In the genomic region with DNA sequence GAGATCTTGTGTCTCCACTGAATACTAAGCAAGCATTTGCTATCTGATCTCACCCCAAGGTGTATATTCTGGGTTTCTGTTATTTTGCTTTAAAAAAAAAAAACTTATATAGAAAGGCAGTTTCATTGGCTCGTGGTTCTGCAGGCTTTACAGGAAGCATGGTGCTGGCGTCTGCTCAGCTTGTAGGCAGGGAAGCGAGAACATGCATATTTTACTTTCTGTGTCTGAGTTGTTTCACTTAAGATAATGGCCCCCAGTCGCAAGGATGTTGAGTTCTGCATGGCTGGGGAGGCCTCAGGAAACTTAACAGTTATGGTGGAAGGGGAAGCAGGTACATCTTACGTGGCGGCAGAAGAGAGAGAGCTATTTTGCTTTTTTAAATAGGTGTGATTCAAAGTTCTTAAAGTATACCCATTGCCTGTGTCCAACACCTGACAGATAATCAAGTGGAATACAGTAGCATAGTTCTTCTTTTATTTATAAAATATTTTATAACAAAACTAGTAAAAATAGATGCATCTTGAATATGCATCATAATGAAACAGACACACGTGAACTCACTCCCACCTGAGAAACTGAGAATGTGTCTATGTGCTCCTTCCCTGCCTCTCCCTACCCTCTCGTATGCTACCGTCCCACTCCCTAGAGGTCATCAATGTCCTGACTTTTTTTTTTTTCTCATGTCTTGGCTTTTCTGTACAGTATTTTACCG, we compare ENCODE assay signal across 1 cellular context.
TF ChIP-seq lines count a peak whose summit lies in the region.

No MANE protein-coding gene starts in this region.

TF ChIP-seq in GM23338, 12 proteins besides CTCF, POLR2A, EP300 and RAD21:
- TF ChIP-seq, protein P1, sequence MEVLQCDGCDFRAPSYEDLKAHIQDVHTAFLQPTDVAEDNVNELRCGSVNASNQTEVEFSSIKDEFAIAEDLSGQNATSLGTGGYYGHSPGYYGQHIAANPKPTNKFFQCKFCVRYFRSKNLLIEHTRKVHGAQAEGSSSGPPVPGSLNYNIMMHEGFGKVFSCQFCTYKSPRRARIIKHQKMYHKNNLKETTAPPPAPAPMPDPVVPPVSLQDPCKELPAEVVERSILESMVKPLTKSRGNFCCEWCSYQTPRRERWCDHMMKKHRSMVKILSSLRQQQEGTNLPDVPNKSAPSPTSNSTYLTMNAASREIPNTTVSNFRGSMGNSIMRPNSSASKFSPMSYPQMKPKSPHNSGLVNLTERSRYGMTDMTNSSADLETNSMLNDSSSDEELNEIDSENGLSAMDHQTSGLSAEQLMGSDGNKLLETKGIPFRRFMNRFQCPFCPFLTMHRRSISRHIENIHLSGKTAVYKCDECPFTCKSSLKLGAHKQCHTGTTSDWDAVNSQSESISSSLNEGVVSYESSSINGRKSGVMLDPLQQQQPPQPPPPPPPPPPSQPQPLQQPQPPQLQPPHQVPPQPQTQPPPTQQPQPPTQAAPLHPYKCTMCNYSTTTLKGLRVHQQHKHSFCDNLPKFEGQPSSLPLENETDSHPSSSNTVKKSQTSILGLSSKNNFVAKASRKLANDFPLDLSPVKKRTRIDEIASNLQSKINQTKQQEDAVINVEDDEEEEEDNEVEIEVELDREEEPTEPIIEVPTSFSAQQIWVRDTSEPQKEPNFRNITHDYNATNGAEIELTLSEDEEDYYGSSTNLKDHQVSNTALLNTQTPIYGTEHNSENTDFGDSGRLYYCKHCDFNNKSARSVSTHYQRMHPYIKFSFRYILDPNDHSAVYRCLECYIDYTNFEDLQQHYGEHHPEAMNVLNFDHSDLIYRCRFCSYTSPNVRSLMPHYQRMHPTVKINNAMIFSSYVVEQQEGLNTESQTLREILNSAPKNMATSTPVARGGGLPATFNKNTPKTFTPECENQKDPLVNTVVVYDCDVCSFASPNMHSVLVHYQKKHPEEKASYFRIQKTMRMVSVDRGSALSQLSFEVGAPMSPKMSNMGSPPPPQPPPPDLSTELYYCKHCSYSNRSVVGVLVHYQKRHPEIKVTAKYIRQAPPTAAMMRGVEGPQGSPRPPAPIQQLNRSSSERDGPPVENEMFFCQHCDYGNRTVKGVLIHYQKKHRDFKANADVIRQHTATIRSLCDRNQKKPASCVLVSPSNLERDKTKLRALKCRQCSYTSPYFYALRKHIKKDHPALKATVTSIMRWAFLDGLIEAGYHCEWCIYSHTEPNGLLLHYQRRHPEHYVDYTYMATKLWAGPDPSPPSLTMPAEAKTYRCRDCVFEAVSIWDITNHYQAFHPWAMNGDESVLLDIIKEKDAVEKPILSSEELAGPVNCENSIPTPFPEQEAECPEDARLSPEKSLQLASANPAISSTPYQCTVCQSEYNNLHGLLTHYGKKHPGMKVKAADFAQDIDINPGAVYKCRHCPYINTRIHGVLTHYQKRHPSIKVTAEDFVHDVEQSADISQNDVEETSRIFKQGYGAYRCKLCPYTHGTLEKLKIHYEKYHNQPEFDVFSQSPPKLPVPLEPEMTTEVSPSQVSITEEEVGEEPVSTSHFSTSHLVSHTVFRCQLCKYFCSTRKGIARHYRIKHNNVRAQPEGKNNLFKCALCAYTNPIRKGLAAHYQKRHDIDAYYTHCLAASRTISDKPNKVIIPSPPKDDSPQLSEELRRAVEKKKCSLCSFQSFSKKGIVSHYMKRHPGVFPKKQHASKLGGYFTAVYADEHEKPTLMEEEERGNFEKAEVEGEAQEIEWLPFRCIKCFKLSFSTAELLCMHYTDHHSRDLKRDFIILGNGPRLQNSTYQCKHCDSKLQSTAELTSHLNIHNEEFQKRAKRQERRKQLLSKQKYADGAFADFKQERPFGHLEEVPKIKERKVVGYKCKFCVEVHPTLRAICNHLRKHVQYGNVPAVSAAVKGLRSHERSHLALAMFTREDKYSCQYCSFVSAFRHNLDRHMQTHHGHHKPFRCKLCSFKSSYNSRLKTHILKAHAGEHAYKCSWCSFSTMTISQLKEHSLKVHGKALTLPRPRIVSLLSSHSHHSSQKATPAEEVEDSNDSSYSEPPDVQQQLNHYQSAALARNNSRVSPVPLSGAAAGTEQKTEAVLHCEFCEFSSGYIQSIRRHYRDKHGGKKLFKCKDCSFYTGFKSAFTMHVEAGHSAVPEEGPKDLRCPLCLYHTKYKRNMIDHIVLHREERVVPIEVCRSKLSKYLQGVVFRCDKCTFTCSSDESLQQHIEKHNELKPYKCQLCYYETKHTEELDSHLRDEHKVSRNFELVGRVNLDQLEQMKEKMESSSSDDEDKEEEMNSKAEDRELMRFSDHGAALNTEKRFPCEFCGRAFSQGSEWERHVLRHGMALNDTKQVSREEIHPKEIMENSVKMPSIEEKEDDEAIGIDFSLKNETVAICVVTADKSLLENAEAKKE (CRISPR knock-in tag; IDR thresholded peaks at IDR 0.05), result no peak
- TF ChIP-seq EZH2phosphoT487 (IDR thresholded peaks at IDR 0.05; ENCODE audit: unreplicated experiment) (no peak), EZH2 (IDR thresholded peaks at IDR 0.05; ENCODE audit: low read depth, unreplicated experiment) (no peak), ZNF114 (CRISPR knock-in tag; IDR thresholded peaks at IDR 0.05) (no peak), POLR2AphosphoS5 (IDR thresholded peaks at IDR 0.05; ENCODE audit: low read depth) (no peak), ZNF331 (CRISPR knock-in tag; IDR thresholded peaks at IDR 0.05; ENCODE audit: low read depth) (no peak), JUNB (IDR thresholded peaks at IDR 0.05; ENCODE audit: unreplicated experiment) (no peak), NANOG (IDR thresholded peaks at IDR 0.05; ENCODE audit: borderline replicate concordance) (no peak), STAT1 (IDR thresholded peaks at IDR 0.05; ENCODE audit: unreplicated experiment) (no peak), CREB1 (CRISPR knock-in tag; IDR thresholded peaks at IDR 0.05; ENCODE audit: low read depth) (no peak)
- TF ChIP-seq, protein P2, sequence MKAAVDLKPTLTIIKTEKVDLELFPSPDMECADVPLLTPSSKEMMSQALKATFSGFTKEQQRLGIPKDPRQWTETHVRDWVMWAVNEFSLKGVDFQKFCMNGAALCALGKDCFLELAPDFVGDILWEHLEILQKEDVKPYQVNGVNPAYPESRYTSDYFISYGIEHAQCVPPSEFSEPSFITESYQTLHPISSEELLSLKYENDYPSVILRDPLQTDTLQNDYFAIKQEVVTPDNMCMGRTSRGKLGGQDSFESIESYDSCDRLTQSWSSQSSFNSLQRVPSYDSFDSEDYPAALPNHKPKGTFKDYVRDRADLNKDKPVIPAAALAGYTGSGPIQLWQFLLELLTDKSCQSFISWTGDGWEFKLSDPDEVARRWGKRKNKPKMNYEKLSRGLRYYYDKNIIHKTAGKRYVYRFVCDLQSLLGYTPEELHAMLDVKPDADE (IDR thresholded peaks at IDR 0.05), result no peak
- TF ChIP-seq, protein P3, sequence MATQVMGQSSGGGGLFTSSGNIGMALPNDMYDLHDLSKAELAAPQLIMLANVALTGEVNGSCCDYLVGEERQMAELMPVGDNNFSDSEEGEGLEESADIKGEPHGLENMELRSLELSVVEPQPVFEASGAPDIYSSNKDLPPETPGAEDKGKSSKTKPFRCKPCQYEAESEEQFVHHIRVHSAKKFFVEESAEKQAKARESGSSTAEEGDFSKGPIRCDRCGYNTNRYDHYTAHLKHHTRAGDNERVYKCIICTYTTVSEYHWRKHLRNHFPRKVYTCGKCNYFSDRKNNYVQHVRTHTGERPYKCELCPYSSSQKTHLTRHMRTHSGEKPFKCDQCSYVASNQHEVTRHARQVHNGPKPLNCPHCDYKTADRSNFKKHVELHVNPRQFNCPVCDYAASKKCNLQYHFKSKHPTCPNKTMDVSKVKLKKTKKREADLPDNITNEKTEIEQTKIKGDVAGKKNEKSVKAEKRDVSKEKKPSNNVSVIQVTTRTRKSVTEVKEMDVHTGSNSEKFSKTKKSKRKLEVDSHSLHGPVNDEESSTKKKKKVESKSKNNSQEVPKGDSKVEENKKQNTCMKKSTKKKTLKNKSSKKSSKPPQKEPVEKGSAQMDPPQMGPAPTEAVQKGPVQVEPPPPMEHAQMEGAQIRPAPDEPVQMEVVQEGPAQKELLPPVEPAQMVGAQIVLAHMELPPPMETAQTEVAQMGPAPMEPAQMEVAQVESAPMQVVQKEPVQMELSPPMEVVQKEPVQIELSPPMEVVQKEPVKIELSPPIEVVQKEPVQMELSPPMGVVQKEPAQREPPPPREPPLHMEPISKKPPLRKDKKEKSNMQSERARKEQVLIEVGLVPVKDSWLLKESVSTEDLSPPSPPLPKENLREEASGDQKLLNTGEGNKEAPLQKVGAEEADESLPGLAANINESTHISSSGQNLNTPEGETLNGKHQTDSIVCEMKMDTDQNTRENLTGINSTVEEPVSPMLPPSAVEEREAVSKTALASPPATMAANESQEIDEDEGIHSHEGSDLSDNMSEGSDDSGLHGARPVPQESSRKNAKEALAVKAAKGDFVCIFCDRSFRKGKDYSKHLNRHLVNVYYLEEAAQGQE (IDR thresholded peaks at IDR 0.05; ENCODE audit: unreplicated experiment), result no peak
